ENCODE assay signal across 16 cellular contexts in genomic region chr2:126643972-126644371, GRCh38.
"Had no signal": no experiment of that assay in that cellular context is flagged by ENCODE, and none has a peak within 500 bp of the region (broad histone marks: within the 10 kb centered on the region; RNA-seq: fewer than 3 reads in every experiment).

No MANE protein-coding gene starts in this region.

- H3K4me1 ChIP-seq: esophagus squamous epithelium, prostate gland had no signal

- H3K27me3 ChIP-seq: esophagus squamous epithelium, hepatocyte had no signal

- H3K79me2 ChIP-seq: hepatocyte had no signal

- H3K36me3 Mint-ChIP-seq: natural killer cell, type B pancreatic cell had no signal

- H3K27me3 Mint-ChIP-seq: activated CD4-positive, alpha-beta T cell treated with anti-CD3 and anti-CD28 coated beads, Interleukin-2, amount 10 ng/mL, durations not matched to agents 7 days and 5 days; stimulated activated naive CD8-positive, alpha-beta T cell treated with anti-CD3 and anti-CD28 coated beads, Interleukin-15, amount 100 ng/mL, for 72 hours had no signal

- ATAC-seq: left lobe of liver; natural killer cell; right cardiac atrium; stimulated activated naive CD8-positive, alpha-beta T cell treated with anti-CD3 and anti-CD28 coated beads, Interleukin-15, amount 100 ng/mL, for 72 hours had no signal

- H3K4me2 ChIP-seq: hepatocyte had no signal

- DNase-seq: activated CD4-positive, alpha-beta T cell treated with anti-CD3 and anti-CD28 coated beads, Interleukin-2, amount 10 ng/mL, durations not matched to agents 7 days and 5 days; activated CD4-positive, CD25-positive, alpha-beta regulatory T cell; aorta; esophagus squamous epithelium; natural killer cell; right cardiac atrium; small intestine; stimulated activated CD4-positive, alpha-beta T cell treated with anti-CD3 and anti-CD28 coated beads, Interleukin-4, amount 100 ng/mL, for 4 hours; stimulated activated CD8-positive, alpha-beta memory T cell treated with anti-CD3 and anti-CD28 coated beads, Interleukin-4, amount 100 ng/mL, for 48 hours; stimulated activated naive CD8-positive, alpha-beta T cell treated with anti-CD3 and anti-CD28 coated beads, Interleukin-15, amount 100 ng/mL, for 72 hours had no signal

- H3K27ac ChIP-seq: esophagus squamous epithelium, hepatocyte, prostate gland had no signal

- H3K4me3 ChIP-seq: esophagus squamous epithelium, hepatocyte, prostate gland had no signal

- H2AFZ ChIP-seq: hepatocyte had no signal

- H3K4me1 Mint-ChIP-seq: natural killer cell had no signal

- H3K27ac Mint-ChIP-seq: activated CD4-positive, alpha-beta T cell treated with anti-CD3 and anti-CD28 coated beads, Interleukin-2, amount 10 ng/mL, durations not matched to agents 7 days and 5 days; activated T-helper 1 cell treated with anti-CD3 and anti-CD28 coated beads, Interleukin-12 subunit alpha, Interleukin-12 subunit beta, Interleukin-2, Interleukin-4 antibody, amounts not matched to agents 30 ng/mL and 10 ng/mL and 1 ng/mL, durations not matched to agents 14 hours and 24 hours and 36 hours; natural killer cell; stimulated activated naive CD8-positive, alpha-beta T cell treated with anti-CD3 and anti-CD28 coated beads, Interleukin-15, amount 100 ng/mL, for 72 hours; T-helper 2 cell treated with Interferon-gamma antibody and Interleukin-4, amounts not matched to agents 5 μg/mL and 100 μg/mL, for 36 hours; type B pancreatic cell had no signal

- H3K4me3 Mint-ChIP-seq: activated CD4-positive, alpha-beta T cell treated with anti-CD3 and anti-CD28 coated beads, Interleukin-2, amount 10 ng/mL, durations not matched to agents 7 days and 5 days; activated T-helper 1 cell treated with anti-CD3 and anti-CD28 coated beads, Interleukin-12 subunit alpha, Interleukin-12 subunit beta, Interleukin-2, Interleukin-4 antibody, amounts not matched to agents 30 ng/mL and 10 ng/mL and 1 ng/mL, durations not matched to agents 14 hours and 24 hours and 36 hours; natural killer cell; stimulated activated naive CD8-positive, alpha-beta T cell treated with anti-CD3 and anti-CD28 coated beads, Interleukin-15, amount 100 ng/mL, for 72 hours; T-helper 2 cell treated with Interferon-gamma antibody and Interleukin-4, amounts not matched to agents 5 μg/mL and 100 μg/mL, for 36 hours; type B pancreatic cell had no signal

- H3K9me3 ChIP-seq: esophagus squamous epithelium, prostate gland had no signal

- H3K9me3 Mint-ChIP-seq: natural killer cell; T-helper 2 cell treated with Interferon-gamma antibody and Interleukin-4, amounts not matched to agents 5 μg/mL and 100 μg/mL, for 36 hours had no signal

- H3K36me3 ChIP-seq: esophagus squamous epithelium, prostate gland had no signal
